ENCODE assay signal across 3 cellular contexts in the genomic region with DNA sequence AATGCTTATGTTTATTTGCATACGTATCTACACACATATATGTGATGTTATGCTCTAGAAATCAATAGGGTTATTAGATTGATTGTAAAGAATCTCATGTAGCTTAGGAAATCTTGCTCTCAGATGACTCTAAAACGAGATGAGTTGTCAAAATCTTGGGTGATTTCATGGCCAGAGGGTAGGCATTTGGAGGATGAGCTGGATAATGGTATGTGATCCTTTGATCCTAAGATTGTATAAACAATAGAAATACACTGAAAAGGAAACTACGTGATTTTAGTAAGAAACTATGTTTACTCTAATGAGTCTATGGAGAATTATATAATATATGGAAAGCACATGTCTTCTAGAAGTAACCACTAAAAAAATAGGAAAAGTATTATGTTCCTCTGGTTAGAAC.
"Had no signal": no experiment of that assay in that cellular context is flagged by ENCODE, and none has a peak within 500 bp of the region (broad histone marks: within the 10 kb centered on the region; RNA-seq: fewer than 3 reads in every experiment).

No MANE protein-coding gene starts in this region.

- ATAC-seq: GM12878 had no signal

- DNase-seq: GDM1, GF-D8 had no signal

- H3K4me3 ChIP-seq: GM12878 had no signal
